ENCODE assay signal across 8 cellular contexts in genomic region chr6:149032318-149032598, GRCh38.
A peak's percentile ranks its signal among the peaks of the same experiment; 100 is the strongest.
DNase-seq lines count a peak whose midpoint lies in the region; ATAC-seq and TF ChIP-seq lines count a peak whose summit lies in the region.

No MANE protein-coding gene starts in this region.

- H3K4me3 Mint-ChIP-seq in activated T-cell treated with anti-CD3 and anti-CD28 coated beads, Interleukin-2, amount 50 U/mL, for 4 hours: peak overlapping the region; percentile 82
- no peak overlapping the region for H3K4me3 Mint-ChIP-seq in type B pancreatic cell

- H3K4me3 ChIP-seq in dorsolateral prefrontal cortex: peak overlapping the region in 1 of 59 donors; percentile 12

- TF ChIP-seq CTCF in dorsolateral prefrontal cortex (IDR thresholded peaks at IDR 0.05 in 54 of 56, conservative IDR thresholded peaks at IDR 0.05 in 2 of 56; ENCODE audit: low read depth in 1 of 56, partially characterized antibody in 56 of 56): no peak
- no peak for TF ChIP-seq CTCF in type B pancreatic cell (conservative IDR thresholded peaks at IDR 0.05)

- H3K27me3 ChIP-seq in dorsolateral prefrontal cortex: no peaks in the 10 kb centered on the region

- H3K27me3 Mint-ChIP-seq in activated T-cell treated with anti-CD3 and anti-CD28 coated beads, Interleukin-2, amount 50 U/mL, for 4 hours (ENCODE audit: low read depth): no peaks in the 10 kb centered on the region
- no peaks in the 10 kb centered on the region for H3K27me3 Mint-ChIP-seq in type B pancreatic cell

- peak overlapping the region; percentile 32 for H3K27ac Mint-ChIP-seq in type B pancreatic cell

- peak in 1 of 2 donors; percentile 13 for ATAC-seq in activated T-cell treated with anti-CD3 and anti-CD28 coated beads, Interleukin-2, amount 50 U/mL, for 4 hours
- ATAC-seq in HG03354 (IDR thresholded peaks at IDR 0.05; ENCODE audit: poor library complexity, severe bottlenecking, unreplicated experiment) (peak; percentile 12), HG03469 (IDR thresholded peaks at IDR 0.05; ENCODE audit: unreplicated experiment) (no peak)

- peaks cover 60% of the 10 kb centered on the region for H3K4me1 Mint-ChIP-seq in activated T-cell treated with anti-CD3 and anti-CD28 coated beads, Interleukin-2, amount 50 U/mL, for 4 hours (ENCODE audit: low read depth)
- peaks cover 53% of the 10 kb centered on the region for H3K4me1 Mint-ChIP-seq in type B pancreatic cell (ENCODE audit: unreplicated experiment)

- intact Hi-C loops in dorsolateral prefrontal cortex (cut with DNase I): no loop called here

- H3K9me3 Mint-ChIP-seq in activated T-cell treated with anti-CD3 and anti-CD28 coated beads, Interleukin-2, amount 50 U/mL, for 4 hours: no peaks in the 10 kb centered on the region
- no peaks in the 10 kb centered on the region for H3K9me3 Mint-ChIP-seq in type B pancreatic cell

- no peak for DNase-seq in activated T-cell treated with anti-CD3 and anti-CD28 coated beads, Interleukin-2, amount 50 U/mL, for 4 hours
- no peak for DNase-seq in activated T-cell treated with anti-CD3 and anti-CD28 coated beads, Interleukin-2, amount 50 U/mL, for 1 hour
- no peak for DNase-seq in dorsolateral prefrontal cortex
- no peak for DNase-seq in type B pancreatic cell (ENCODE audit: extremely low spot score, unreplicated experiment)
- no peak for DNase-seq in GM19240 (ENCODE audit: insufficient read length, low spot score)
- no peak for DNase-seq in NCI-H1417 treated with DMSO at 0.1 percent for 48 hours (lab: John Stamatoyannopoulos, UW)

- H3K27ac ChIP-seq in dorsolateral prefrontal cortex: peak overlapping the region in 47 of 59 donors; percentile 11 to 78 (median 45)

- H3K36me3 Mint-ChIP-seq in activated T-cell treated with anti-CD3 and anti-CD28 coated beads, Interleukin-2, amount 50 U/mL, for 4 hours (ENCODE audit: insufficient read depth): peaks cover 2% of the 10 kb centered on the region
- peaks cover 3% of the 10 kb centered on the region for H3K36me3 Mint-ChIP-seq in type B pancreatic cell
